In genomic region chr4:83771113-83771705, GRCh38 we compare ENCODE assay signal across 8 cellular contexts.
DNase-seq lines count a peak whose midpoint lies in the region; ATAC-seq, FAIRE-seq and TF ChIP-seq lines count a peak whose summit lies in the region.

No MANE protein-coding gene starts in this region.

- H3K9me3 ChIP-seq in SJCRH30 (replicated peaks) (no peaks in the 10 kb centered on the region), pancreas (no peaks in the 10 kb centered on the region), T-helper 17 cell (ENCODE audit: control insufficient read depth, low read length, poor library complexity, severe bottlenecking) (no peaks in the 10 kb centered on the region)

- H3K27ac ChIP-seq in SJCRH30 = no peak overlapping the region
- H3K27ac ChIP-seq in pancreas = no peak overlapping the region

- H3K27me3 ChIP-seq in SJCRH30 = no peaks in the 10 kb centered on the region
- no peaks in the 10 kb centered on the region for H3K27me3 ChIP-seq in pancreas

- no peak overlapping the region for H3K27ac Mint-ChIP-seq in T-helper 17 cell

- POLR2A ChIA-PET in GM10248 (lab: Yijun Ruan, JAX) = no interaction called here

- peak; percentile 14 for DNase-seq in GM10248 (ENCODE audit: extremely low spot score)
- DNase-seq in SJCRH30 = peak; percentile 40 to 61
- DNase-seq in fibroblast of the aortic adventitia (ENCODE audit: low read depth) = peak; percentile 74
- peak; percentile 8 to 52 (median 31) for DNase-seq in pancreas
- DNase-seq in T-helper 17 cell = no peak
- no peak for DNase-seq in occipital lobe (lab: John Stamatoyannopoulos, UW)

- H3K36me3 Mint-ChIP-seq in T-helper 17 cell (ENCODE audit: low read depth) = no peaks in the 10 kb centered on the region

- intact Hi-C loops in pancreas (cut with DNase I) = no loop called here

- no peak overlapping the region for H3K4me3 Mint-ChIP-seq in T-helper 17 cell

- H3K4me1 ChIP-seq in SJCRH30 (no peaks in the 10 kb centered on the region), pancreas (no peaks in the 10 kb centered on the region)

- CTCF ChIA-PET in GM10248 (lab: Yijun Ruan, JAX) = interaction anchor here (0.9 to 1.0 kb wide), 2 partner anchors 702 to 758 kb away, joined by 3 read pairs; no protein-coding TSS in a partner anchor

- WGBS in pancreas, 2 donors = 3 to 8% methylated on average over 2 of the region's 2 CpGs

- H3K36me3 ChIP-seq in SJCRH30 = no peaks in the 10 kb centered on the region
- no peaks in the 10 kb centered on the region for H3K36me3 ChIP-seq in pancreas

- TF ChIP-seq CTCF in GM10248 (IDR thresholded peaks at IDR 0.05; ENCODE audit: control extremely low read depth, extremely low read depth, low read depth, missing control alignments) = peak; percentile 45
- peak; percentile 90 for TF ChIP-seq CTCF in fibroblast of the aortic adventitia (IDR thresholded peaks at IDR 0.05; ENCODE audit: insufficient read depth, low read length)
- TF ChIP-seq CTCF in pancreas (IDR thresholded peaks at IDR 0.05) = peak in 3 of 4 donors; percentile 40 to 54 (median 54)

- H3K4me3 ChIP-seq in SJCRH30 (no peak overlapping the region), fibroblast of the aortic adventitia (ENCODE audit: low read depth, low read length) (no peak overlapping the region), pancreas (no peak overlapping the region)

- H3K27me3 Mint-ChIP-seq in T-helper 17 cell = peaks cover 36% of the 10 kb centered on the region

- no peaks in the 10 kb centered on the region for H3K4me1 Mint-ChIP-seq in T-helper 17 cell

- ATAC-seq in HG03354 (IDR thresholded peaks at IDR 0.05; ENCODE audit: poor library complexity, severe bottlenecking, unreplicated experiment) (peak; percentile 51), pancreas (peak in 3 of 4 donors; percentile 87 to 94 (median 89)), T-helper 17 cell (no peak), HG03280 (IDR thresholded peaks at IDR 0.05; ENCODE audit: unreplicated experiment) (no peak)

- no peak for FAIRE-seq in pancreas (lab: Jason Lieb, UNC)

Comparison
In these comparisons a context has a peak if more than half of its experiments do, and no peak if none do; other contexts are left out.
1. DNase-seq: peak in GM10248 (single experiment), SJCRH30 (2 of 2), fibroblast of the aortic adventitia (single experiment) and pancreas (6 of 6); none in T-helper 17 cell (0 of 3) and occipital lobe (single experiment).
2. ATAC-seq: peak in HG03354 (single experiment) and pancreas (3 of 4); none in T-helper 17 cell (single experiment) and HG03280 (single experiment).
3. Peak in every context shown above with its lines, with median percentiles within 50 percentile points of each other: CTCF ChIP-seq.